In the genomic region with DNA sequence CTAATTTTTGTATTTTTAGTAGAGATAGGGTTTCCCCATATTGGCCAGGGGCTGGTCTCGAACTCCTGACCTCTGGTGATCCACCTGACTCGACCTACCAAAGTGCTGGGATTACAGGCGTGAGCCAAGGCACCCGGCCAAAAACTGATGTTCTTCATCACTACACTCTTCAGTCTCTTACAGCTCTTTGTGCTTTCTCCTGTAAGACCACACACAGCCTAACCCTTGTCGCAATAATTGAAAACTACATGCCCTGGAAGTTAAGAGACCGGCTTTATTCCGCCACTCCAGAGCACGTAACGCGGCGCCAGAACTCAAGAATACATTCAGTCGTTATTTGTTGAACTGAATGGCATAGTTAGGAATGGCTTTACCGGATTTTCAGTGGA, we compare ENCODE assay signal across 8 cellular contexts.
DNase-seq lines count a peak whose midpoint lies in the region; ATAC-seq and TF ChIP-seq lines count a peak whose summit lies in the region.

No MANE protein-coding gene starts in this region.

- H3K9me3 Mint-ChIP-seq in nephron, result no peaks in the 10 kb centered on the region

- H3K27me3 ChIP-seq in MM.1S (replicated peaks; ENCODE audit: insufficient read depth, low read length), result no peaks in the 10 kb centered on the region
- H3K27me3 ChIP-seq in effector memory CD4-positive, alpha-beta T cell (replicated peaks; ENCODE audit: control insufficient read depth, insufficient read depth, low read length, poor library complexity, severe bottlenecking), result no peaks in the 10 kb centered on the region

- peak overlapping the region; percentile 86 for H3K4me2 ChIP-seq in MM.1S (ENCODE audit: low read depth, low read length)

- H3K79me2 ChIP-seq in MM.1S (ENCODE audit: low read length), result peaks cover 56% of the 10 kb centered on the region

- DNase-seq in MM.1S (peak; percentile 34), SW 1271 (lab: John Stamatoyannopoulos, UW) (no peak), pons (ENCODE audit: low spot score) (no peak)
- DNase-seq in effector memory CD4-positive, alpha-beta T cell, result no peak

- no peak for ATAC-seq in GM18861 (IDR thresholded peaks at IDR 0.05; ENCODE audit: unreplicated experiment)
- ATAC-seq in GM18867 (IDR thresholded peaks at IDR 0.05; ENCODE audit: unreplicated experiment), result no peak

- H3K36me3 ChIP-seq in MM.1S (replicated peaks; ENCODE audit: insufficient read depth, low read length), result peaks cover 15% of the 10 kb centered on the region; the same call in 1 of the 2 replicates
- H3K36me3 ChIP-seq in effector memory CD4-positive, alpha-beta T cell (ENCODE audit: control insufficient read depth, insufficient read depth, low read length), result peaks cover 30% of the 10 kb centered on the region

- peak overlapping the region; percentile 91 to 99 (median 97) for H3K4me3 Mint-ChIP-seq in nephron

- peak overlapping the region; percentile 84 for H3K4me3 ChIP-seq in MM.1S (ENCODE audit: low read length)
- peak overlapping the region; percentile 79 for H3K4me3 ChIP-seq in effector memory CD4-positive, alpha-beta T cell (ENCODE audit: insufficient read depth, low read depth, low read length, poor library complexity, severe bottlenecking)

- H3K27ac ChIP-seq in C4-2B, result peak overlapping the region; percentile 83
- peak overlapping the region; percentile 44 for H3K27ac ChIP-seq in MM.1S (ENCODE audit: low read length)
- H3K27ac ChIP-seq in effector memory CD4-positive, alpha-beta T cell (ENCODE audit: insufficient read depth, low read length, poor library complexity, severe bottlenecking), result peak overlapping the region; percentile 72

- no peaks in the 10 kb centered on the region for H3K9me2 ChIP-seq in MM.1S (replicated peaks; ENCODE audit: insufficient read depth, low read length)

- H3F3A ChIP-seq in MM.1S (ENCODE audit: insufficient read depth, low read length), result peaks cover 12% of the 10 kb centered on the region

- peak overlapping the region; percentile 57 to 84 (median 82) for H3K27ac Mint-ChIP-seq in nephron

- no peaks in the 10 kb centered on the region for H3K27me3 Mint-ChIP-seq in nephron (ENCODE audit: low read depth)

- no peaks in the 10 kb centered on the region for H3K9me3 ChIP-seq in MM.1S (replicated peaks; ENCODE audit: insufficient read depth, low read length)
- no peaks in the 10 kb centered on the region for H3K9me3 ChIP-seq in effector memory CD4-positive, alpha-beta T cell (ENCODE audit: control insufficient read depth, low read length)

- H4K20me1 ChIP-seq in MM.1S (ENCODE audit: insufficient read depth, low read length), result no peaks in the 10 kb centered on the region

- H3K9ac ChIP-seq in MM.1S (ENCODE audit: low read length), result peak overlapping the region; percentile 68

- peaks cover 21% of the 10 kb centered on the region for H3K36me3 Mint-ChIP-seq in nephron (ENCODE audit: low read depth)

- peaks cover 12% of the 10 kb centered on the region for H3K4me1 ChIP-seq in MM.1S (ENCODE audit: low read length)
- peaks cover 5% of the 10 kb centered on the region for H3K4me1 ChIP-seq in effector memory CD4-positive, alpha-beta T cell (ENCODE audit: control insufficient read depth, insufficient read depth, low read length, poor library complexity, severe bottlenecking)

- TF ChIP-seq CTCF in C4-2B (conservative IDR thresholded peaks at IDR 0.05), result no peak
- no peak for TF ChIP-seq CTCF in MM.1S (IDR thresholded peaks at IDR 0.05; ENCODE audit: low read length)
- no peak for TF ChIP-seq CTCF in nephron (IDR thresholded peaks at IDR 0.05; ENCODE audit: unreplicated experiment in 3 of 3)

- peaks cover 10% of the 10 kb centered on the region for H3K4me1 Mint-ChIP-seq in nephron

- peak overlapping the region; percentile 92 for H2AFZ ChIP-seq in MM.1S (ENCODE audit: low read length)
